In genomic region chr1:197146108-197147095, GRCh38 we compare ENCODE assay signal across 8 cellular contexts. TPM values are rescaled to one million over a fixed set of nuclear protein-coding genes. Genes with fewer than 3 reads are reported as not detected.
DNase-seq lines count a peak whose midpoint lies in the region; ATAC-seq, FAIRE-seq and TF ChIP-seq lines count a peak whose summit lies in the region.

A gene with protein sequence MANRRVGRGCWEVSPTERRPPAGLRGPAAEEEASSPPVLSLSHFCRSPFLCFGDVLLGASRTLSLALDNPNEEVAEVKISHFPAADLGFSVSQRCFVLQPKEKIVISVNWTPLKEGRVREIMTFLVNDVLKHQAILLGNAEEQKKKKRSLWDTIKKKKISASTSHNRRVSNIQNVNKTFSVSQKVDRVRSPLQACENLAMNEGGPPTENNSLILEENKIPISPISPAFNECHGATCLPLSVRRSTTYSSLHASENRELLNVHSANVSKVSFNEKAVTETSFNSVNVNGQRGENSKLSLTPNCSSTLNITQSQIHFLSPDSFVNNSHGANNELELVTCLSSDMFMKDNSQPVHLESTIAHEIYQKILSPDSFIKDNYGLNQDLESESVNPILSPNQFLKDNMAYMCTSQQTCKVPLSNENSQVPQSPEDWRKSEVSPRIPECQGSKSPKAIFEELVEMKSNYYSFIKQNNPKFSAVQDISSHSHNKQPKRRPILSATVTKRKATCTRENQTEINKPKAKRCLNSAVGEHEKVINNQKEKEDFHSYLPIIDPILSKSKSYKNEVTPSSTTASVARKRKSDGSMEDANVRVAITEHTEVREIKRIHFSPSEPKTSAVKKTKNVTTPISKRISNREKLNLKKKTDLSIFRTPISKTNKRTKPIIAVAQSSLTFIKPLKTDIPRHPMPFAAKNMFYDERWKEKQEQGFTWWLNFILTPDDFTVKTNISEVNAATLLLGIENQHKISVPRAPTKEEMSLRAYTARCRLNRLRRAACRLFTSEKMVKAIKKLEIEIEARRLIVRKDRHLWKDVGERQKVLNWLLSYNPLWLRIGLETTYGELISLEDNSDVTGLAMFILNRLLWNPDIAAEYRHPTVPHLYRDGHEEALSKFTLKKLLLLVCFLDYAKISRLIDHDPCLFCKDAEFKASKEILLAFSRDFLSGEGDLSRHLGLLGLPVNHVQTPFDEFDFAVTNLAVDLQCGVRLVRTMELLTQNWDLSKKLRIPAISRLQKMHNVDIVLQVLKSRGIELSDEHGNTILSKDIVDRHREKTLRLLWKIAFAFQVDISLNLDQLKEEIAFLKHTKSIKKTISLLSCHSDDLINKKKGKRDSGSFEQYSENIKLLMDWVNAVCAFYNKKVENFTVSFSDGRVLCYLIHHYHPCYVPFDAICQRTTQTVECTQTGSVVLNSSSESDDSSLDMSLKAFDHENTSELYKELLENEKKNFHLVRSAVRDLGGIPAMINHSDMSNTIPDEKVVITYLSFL (N-terminal part only) (minus strand): TSS chr1:197146669. CDS start chr1:197146437, 232 bp downstream.

- no peaks in the 10 kb centered on the region for H3K27me3 ChIP-seq in keratinocyte (ENCODE audit: control insufficient read depth, extremely low read depth, insufficient read depth, low read length)

- TF ChIP-seq CTCF in chondrocyte (IDR thresholded peaks at IDR 0.05) (no peak), keratinocyte (optimal IDR thresholded peaks at IDR 0.05 in 1 of 3, IDR thresholded peaks at IDR 0.05 in 1 of 3, conservative IDR thresholded peaks at IDR 0.05 in 1 of 3; ENCODE audit: extremely low read depth in 1 of 3, insufficient read depth in 2 of 3, low read length in 3 of 3) (no peak)

- peaks cover 12% of the 10 kb centered on the region for H3K4me1 ChIP-seq in keratinocyte (ENCODE audit: control insufficient read depth, extremely low read depth, insufficient read depth, low read length)

- ATAC-seq in HG03439 (IDR thresholded peaks at IDR 0.05; ENCODE audit: unreplicated experiment), result peak; percentile 98

- H3K79me2 ChIP-seq in keratinocyte (ENCODE audit: control insufficient read depth, insufficient read depth, low read length), result peaks cover 37% of the 10 kb centered on the region

- no peaks in the 10 kb centered on the region for H3K9me3 Mint-ChIP-seq in chondrocyte (ENCODE audit: low read depth)

- H3K27ac ChIP-seq in keratinocyte (ENCODE audit: control insufficient read depth, insufficient read depth, low read length), result peak within 1 kb of the TSS; percentile 79

- peak within 1 kb of the TSS; percentile 96 for H3K27ac Mint-ChIP-seq in chondrocyte (ENCODE audit: unreplicated experiment)

- peak; percentile 96 for DNase-seq in Ammon's horn (ENCODE audit: low spot score)
- DNase-seq in GM19238 (ENCODE audit: insufficient read length, low spot score), result peak; percentile 70
- peak; percentile 86 for DNase-seq in NCI-H510A (lab: John Stamatoyannopoulos, UW)
- peak; percentile 90 for DNase-seq in activated CD4-positive, CD25-positive, alpha-beta regulatory T cell treated with anti-CD3 and anti-CD28 coated beads, Interleukin-2, amount 50 U/mL, for 72 hours
- DNase-seq in chondrocyte (ENCODE audit: low spot score), result peak; percentile 98
- DNase-seq in keratinocyte (ENCODE audit: low read depth, low spot score), result peak; percentile 63
- peak; percentile 84 to 87 for DNase-seq in stimulated activated CD4-positive, alpha-beta T cell treated with anti-CD3 and anti-CD28 coated beads, Interleukin-15, amount 100 ng/mL, for 1 hour (ENCODE audit: low read depth in 1 of 2, low spot score in 1 of 2)

- H3K9me3 ChIP-seq in keratinocyte (ENCODE audit: control insufficient read depth, low read depth, low read length), result no peaks in the 10 kb centered on the region

- peak within 1 kb of the TSS; percentile 95 for H3K4me2 ChIP-seq in keratinocyte (ENCODE audit: control insufficient read depth, extremely low read depth, insufficient read depth, low read depth, low read length)

- no peaks in the 10 kb centered on the region for H3K9me1 ChIP-seq in keratinocyte (ENCODE audit: control insufficient read depth, extremely low read depth, insufficient read depth, low read length)

- H3K4me3 Mint-ChIP-seq in chondrocyte (ENCODE audit: unreplicated experiment), result peak within 1 kb of the TSS; percentile 96

- no peaks in the 10 kb centered on the region for H4K20me1 ChIP-seq in keratinocyte (ENCODE audit: control insufficient read depth, extremely low read depth, insufficient read depth, low read length)

- H3K4me1 Mint-ChIP-seq in chondrocyte (ENCODE audit: low read depth), result peaks cover 24% of the 10 kb centered on the region

- H3K27me3 Mint-ChIP-seq in chondrocyte (ENCODE audit: low read depth), result no peaks in the 10 kb centered on the region

- H3K36me3 Mint-ChIP-seq in chondrocyte (ENCODE audit: low read depth), result no peaks in the 10 kb centered on the region

- dilution Hi-C loops in keratinocyte (cut with MboI; ENCODE audit: extremely low pct_ligation_motif_present, low sequenced_read_pairs), result no loop called here

- peak within 1 kb of the TSS; percentile 83 to 94 (median 90) for H3K4me3 ChIP-seq in keratinocyte (ENCODE audit: control insufficient read depth in 2 of 3, extremely low read depth in 1 of 3, insufficient read depth in 2 of 3, low read depth in 1 of 3, low read length in 3 of 3)

- H3K36me3 ChIP-seq in keratinocyte (ENCODE audit: control insufficient read depth in 2 of 2, extremely low read depth in 1 of 2, insufficient read depth in 2 of 2, low read length in 2 of 2), result no peaks in the 10 kb centered on the region

- H2AFZ ChIP-seq in keratinocyte (ENCODE audit: control insufficient read depth, low read length), result peak within 1 kb of the TSS; percentile 97

- H3K9ac ChIP-seq in keratinocyte (ENCODE audit: control insufficient read depth, extremely low read depth, insufficient read depth, low read length), result peak within 1 kb of the TSS; percentile 86

- FAIRE-seq in keratinocyte (lab: Jason Lieb, UNC), result peak; percentile 39

RNA-seq across cellular contexts. Expression of the gene that starts here (rescaled TPM):
- 4.7 to 7.2 TPM (median 6.6 TPM) in 3 replicates for total RNA-seq in chondrocyte
- 2.1 to 10.0 TPM (median 5.3 TPM) in 3 replicates for polyA plus RNA-seq in keratinocyte
- 1.7 TPM for polyA plus RNA-seq in keratinocyte (2011; ENCODE audit: low read depth)
- polyA plus RNA-seq in keratinocyte (2011; cell fraction: cytosol; rRNA removed), result 1.0 and 2.5 TPM in 2 replicates
- 5.9 and 8.8 TPM in 2 replicates for polyA plus RNA-seq in keratinocyte (2011; cell fraction: nucleus; rRNA removed)
- polyA plus RNA-seq in keratinocyte (2012; ENCODE audit: low replicate concordance), result 0.71 and 8.0 TPM in 2 replicates
- 1.7 to 17.5 TPM (median 2.2 TPM) in 3 replicates for polyA minus RNA-seq in keratinocyte
- 2.1 TPM for polyA minus RNA-seq in keratinocyte (2011; cell fraction: cytosol; rRNA and poly(A)+ RNA removed)
- polyA minus RNA-seq in keratinocyte (2011; cell fraction: nucleus; rRNA and poly(A)+ RNA removed), result 6.9 and 15.7 TPM in 2 replicates

Comparison
In these comparisons a context has a peak if more than half of its experiments do, and no peak if none do; other contexts are left out.
1. Peak in every context shown above with its lines: DNase-seq, ATAC-seq, H3K4me3 ChIP-seq and H3K27ac ChIP-seq.